In the genomic region with DNA sequence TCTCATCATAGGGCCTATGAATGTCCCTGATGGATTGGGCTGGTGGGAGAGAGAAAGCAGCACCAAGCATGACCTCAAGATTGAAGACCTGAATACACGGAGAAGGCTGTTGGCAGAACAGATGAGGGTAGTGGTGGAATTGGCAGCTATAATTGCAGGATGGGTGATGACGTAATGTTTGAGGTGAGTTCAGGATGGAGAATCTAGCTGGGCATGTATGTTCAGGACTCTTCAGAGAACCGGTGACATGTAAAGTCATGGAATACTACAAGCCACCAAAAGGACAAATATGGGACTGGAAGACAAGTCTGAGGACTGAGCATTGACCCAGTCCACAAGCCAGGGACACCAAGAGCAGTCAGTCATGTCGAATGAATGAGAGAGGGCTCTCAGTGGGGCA, we compare ENCODE assay signal across 20 cellular contexts.
"Had no signal": no experiment of that assay in that cellular context is flagged by ENCODE, and none has a peak within 500 bp of the region (broad histone marks: within the 10 kb centered on the region; RNA-seq: fewer than 3 reads in every experiment).

No MANE protein-coding gene starts in this region.

- ATAC-seq: gastrocnemius medialis, heart right ventricle, left cardiac atrium, left lung, left ventricle myocardium superior, lower lobe of right lung, mucosa of descending colon had no signal

- H3K4me1 ChIP-seq: esophagus squamous epithelium, gastrocnemius medialis, heart right ventricle, left lung, lower lobe of right lung had no signal

- H3K27me3 ChIP-seq: esophagus squamous epithelium, gastrocnemius medialis, left lung had no signal

- H3K9me3 ChIP-seq: esophagus squamous epithelium, gastrocnemius medialis, lower lobe of right lung, mucosa of descending colon had no signal

- DNase-seq: dermis blood vessel endothelial cell; dorsolateral prefrontal cortex; effector CD4-positive, alpha-beta T cell; effector memory CD4-positive, alpha-beta T cell; esophagus squamous epithelium; foreskin fibroblast; foreskin melanocyte; gastrocnemius medialis; glutamatergic neuron; head of caudate nucleus; heart right ventricle; hippocampal formation; left cardiac atrium; left lung; left ventricle myocardium superior; lower lobe of right lung; mesenchymal stem cell; mucosa of descending colon; naive B cell had no signal

- H3K27ac ChIP-seq: coronary artery, dorsolateral prefrontal cortex, esophagus squamous epithelium, gastrocnemius medialis, heart right ventricle, left lung, lower lobe of right lung had no signal

- H3K4me3 ChIP-seq: coronary artery, dorsolateral prefrontal cortex, esophagus squamous epithelium, gastrocnemius medialis, heart right ventricle, left lung, lower lobe of right lung, mucosa of descending colon had no signal

- H3K36me3 ChIP-seq: esophagus squamous epithelium, gastrocnemius medialis, heart right ventricle, left lung, lower lobe of right lung had no signal
